14 cellular contexts compared by ENCODE assay signal in the genomic region with DNA sequence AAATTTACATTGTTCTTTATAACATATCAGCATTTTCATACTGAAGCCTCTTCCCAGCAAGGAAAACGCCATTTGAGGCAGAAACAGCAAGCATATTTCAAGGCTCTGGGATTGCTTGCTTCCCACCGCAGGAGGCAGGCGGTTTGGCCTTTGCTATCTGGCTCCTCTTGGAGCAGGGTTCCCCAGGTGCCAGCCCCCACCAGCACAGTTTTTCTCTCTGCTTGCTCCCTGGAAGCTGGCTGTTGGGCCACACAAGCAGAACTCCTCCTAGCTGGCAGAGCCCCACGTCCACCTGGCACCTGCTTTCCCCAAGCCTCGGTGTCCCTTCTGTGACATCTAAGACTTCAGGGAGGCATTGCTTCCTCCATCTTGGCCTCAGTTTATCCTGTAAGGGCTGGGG.
"Had no signal": no experiment of that assay in that cellular context is flagged by ENCODE, and none has a peak within 500 bp of the region (broad histone marks: within the 10 kb centered on the region; RNA-seq: fewer than 3 reads in every experiment).

No MANE protein-coding gene starts in this region.

- DNase-seq: activated T-cell treated with anti-CD3 and anti-CD28 coated beads, Interleukin-2, amount 50 U/mL, for 48 hours; caudate nucleus; effector memory CD4-positive, alpha-beta T cell; hippocampal formation; lower lobe of right lung; small intestine; substantia nigra; T-helper 2 cell; upper lobe of right lung had no signal

- H3K27ac Mint-ChIP-seq: mesothelial cell of epicardium had no signal

- H3K36me3 Mint-ChIP-seq: mesothelial cell of epicardium; stimulated activated memory B cell treated with anti-CD40 and anti-IgM and Interleukin-4, amounts not matched to agents 10 μg/mL and 1 μg/mL and 100 μg/mL, for 72 hours had no signal

- H3K4me3 Mint-ChIP-seq: mesothelial cell of epicardium; stimulated activated memory B cell treated with anti-CD40 and anti-IgM and Interleukin-4, amounts not matched to agents 10 μg/mL and 1 μg/mL and 100 μg/mL, for 72 hours had no signal

- H3K4me3 ChIP-seq: lower lobe of right lung, right atrium auricular region, upper lobe of right lung had no signal

- FAIRE-seq: small intestine, TTC549 had no signal

- H3K27me3 ChIP-seq: right atrium auricular region, upper lobe of right lung had no signal

- H3K27ac ChIP-seq: lower lobe of right lung, right atrium auricular region, upper lobe of right lung had no signal

- H3K27me3 Mint-ChIP-seq: stimulated activated memory B cell treated with anti-CD40 and anti-IgM and Interleukin-4, amounts not matched to agents 10 μg/mL and 1 μg/mL and 100 μg/mL, for 72 hours had no signal

- H3K36me3 ChIP-seq: lower lobe of right lung, right atrium auricular region, upper lobe of right lung had no signal

- H3K9me3 Mint-ChIP-seq: mesothelial cell of epicardium; stimulated activated memory B cell treated with anti-CD40 and anti-IgM and Interleukin-4, amounts not matched to agents 10 μg/mL and 1 μg/mL and 100 μg/mL, for 72 hours had no signal

- H3K9me3 ChIP-seq: lower lobe of right lung, right atrium auricular region, upper lobe of right lung had no signal

- ATAC-seq: activated CD4-positive, CD25-positive, alpha-beta regulatory T cell treated with anti-CD3 and anti-CD28 coated beads, Interleukin-2, amount 50 U/mL, for 24 hours; lower lobe of right lung; stimulated activated memory B cell treated with anti-CD40 and anti-IgM and Interleukin-4, amounts not matched to agents 10 μg/mL and 1 μg/mL and 100 μg/mL, for 72 hours had no signal
